18 cellular contexts compared by ENCODE assay signal in genomic region chr13:79353698-79354097, GRCh38.
"Had no signal": no experiment of that assay in that cellular context is flagged by ENCODE, and none has a peak within 500 bp of the region (broad histone marks: within the 10 kb centered on the region; RNA-seq: fewer than 3 reads in every experiment).

No MANE protein-coding gene starts in this region.

- H3K9me3 ChIP-seq: adrenal gland, heart right ventricle, mucosa of descending colon, tibial nerve, uterus had no signal

- H3K27ac ChIP-seq: adrenal gland, coronary artery, heart right ventricle, tibial nerve, uterus had no signal

- DNase-seq: activated CD4-positive, alpha-beta T cell treated with anti-CD3 and anti-CD28 coated beads, Interleukin-2, amount 10 ng/mL, durations not matched to agents 7 days and 5 days; activated T-cell treated with anti-CD3 and anti-CD28 coated beads, Interleukin-2, amount 50 U/mL, for 1 hour; adrenal gland; caudate nucleus; effector CD4-positive, alpha-beta T cell; heart right ventricle; left colon; mucosa of descending colon; naive thymus-derived CD8-positive, alpha-beta T cell; retina; substantia nigra; SW 1271; uterus had no signal

- ATAC-seq: heart right ventricle; left colon; mucosa of descending colon; naive thymus-derived CD8-positive, alpha-beta T cell; stimulated activated effector memory CD8-positive, alpha-beta T cell treated with anti-CD3 and anti-CD28 coated beads, Interleukin-12 subunit alpha, Interleukin-12 subunit beta, amount 100 ng/mL, for 72 hours had no signal

- H3K4me3 Mint-ChIP-seq: activated CD4-positive, alpha-beta T cell treated with anti-CD3 and anti-CD28 coated beads, Interleukin-2, amount 10 ng/mL, durations not matched to agents 7 days and 5 days; activated naive CD4-positive, alpha-beta T cell treated with anti-CD3 and anti-CD28 coated beads, Interleukin-2, amount 50 U/mL, for 24 hours; naive thymus-derived CD8-positive, alpha-beta T cell; stimulated activated effector memory CD8-positive, alpha-beta T cell treated with anti-CD3 and anti-CD28 coated beads, Interleukin-12 subunit alpha, Interleukin-12 subunit beta, amount 100 ng/mL, for 72 hours; T-helper 2 cell treated with Interferon-gamma antibody and Interleukin-4, amounts not matched to agents 5 μg/mL and 100 μg/mL, for 36 hours had no signal

- H3K27me3 Mint-ChIP-seq: activated CD4-positive, alpha-beta T cell treated with anti-CD3 and anti-CD28 coated beads, Interleukin-2, amount 10 ng/mL, durations not matched to agents 7 days and 5 days; activated naive CD4-positive, alpha-beta T cell treated with anti-CD3 and anti-CD28 coated beads, Interleukin-2, amount 50 U/mL, for 24 hours; naive thymus-derived CD8-positive, alpha-beta T cell had no signal

- H3K9me3 Mint-ChIP-seq: activated CD4-positive, alpha-beta T cell treated with anti-CD3 and anti-CD28 coated beads, Interleukin-2, amount 10 ng/mL, durations not matched to agents 7 days and 5 days; activated naive CD4-positive, alpha-beta T cell treated with anti-CD3 and anti-CD28 coated beads, Interleukin-2, amount 50 U/mL, for 24 hours; naive thymus-derived CD8-positive, alpha-beta T cell; stimulated activated effector memory CD8-positive, alpha-beta T cell treated with anti-CD3 and anti-CD28 coated beads, Interleukin-12 subunit alpha, Interleukin-12 subunit beta, amount 100 ng/mL, for 72 hours; T-helper 2 cell treated with Interferon-gamma antibody and Interleukin-4, amounts not matched to agents 5 μg/mL and 100 μg/mL, for 36 hours had no signal

- H3K27me3 ChIP-seq: adrenal gland, heart right ventricle, tibial nerve, uterus had no signal

- H3K4me1 Mint-ChIP-seq: stimulated activated effector memory CD8-positive, alpha-beta T cell treated with anti-CD3 and anti-CD28 coated beads, Interleukin-12 subunit alpha, Interleukin-12 subunit beta, amount 100 ng/mL, for 72 hours had no signal

- H3K4me1 ChIP-seq: adrenal gland, tibial nerve, uterus had no signal

- H3K27ac Mint-ChIP-seq: activated CD4-positive, alpha-beta T cell treated with anti-CD3 and anti-CD28 coated beads, Interleukin-2, amount 10 ng/mL, durations not matched to agents 7 days and 5 days; activated naive CD4-positive, alpha-beta T cell treated with anti-CD3 and anti-CD28 coated beads, Interleukin-2, amount 50 U/mL, for 24 hours; T-helper 2 cell treated with Interferon-gamma antibody and Interleukin-4, amounts not matched to agents 5 μg/mL and 100 μg/mL, for 36 hours had no signal
